1 cellular context compared by ENCODE assay signal in the genomic region with DNA sequence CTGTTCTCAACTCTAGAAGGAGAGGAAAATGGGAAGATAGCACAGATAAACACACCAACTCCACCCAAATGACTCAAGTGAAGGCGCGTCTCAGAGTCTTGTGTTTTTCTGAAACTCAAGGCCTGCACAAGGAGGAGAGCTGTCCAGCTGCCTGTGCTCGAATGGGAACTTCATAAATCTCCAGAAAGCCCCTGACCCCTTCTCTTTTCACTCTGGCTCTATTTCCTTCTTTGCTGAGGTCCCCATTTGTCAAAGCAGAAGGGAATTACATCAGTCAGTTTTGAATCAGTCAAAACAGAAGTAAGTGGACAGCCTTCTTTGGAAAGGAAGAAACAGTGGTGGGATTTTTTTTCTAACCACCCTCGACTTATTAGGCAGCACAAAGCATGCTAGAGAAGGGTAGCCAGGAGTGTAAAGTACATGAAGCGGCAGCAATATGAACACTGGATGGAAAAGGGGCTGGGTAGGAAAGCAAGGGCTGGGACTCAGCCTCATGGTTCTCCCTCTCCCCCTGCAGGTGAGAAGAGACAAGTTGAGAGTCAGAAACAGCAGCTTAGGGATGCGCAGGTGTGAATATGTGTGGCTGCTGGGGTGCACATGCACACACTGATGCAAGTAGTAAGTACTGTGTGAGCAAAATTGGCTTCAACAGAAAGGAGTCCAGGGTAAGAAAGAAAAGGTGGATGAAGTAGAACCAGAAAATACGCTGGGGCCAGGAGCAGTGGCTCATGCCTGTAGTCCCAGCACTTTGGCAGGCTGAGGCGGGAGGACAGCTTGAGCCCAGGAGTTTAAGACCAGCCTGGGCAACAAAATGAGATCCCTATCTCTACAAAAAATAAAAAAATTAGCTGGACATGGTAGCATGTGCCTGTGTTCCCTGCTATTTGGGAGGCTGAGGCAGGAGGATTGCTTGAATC.
A peak's percentile ranks its signal among the peaks of the same experiment; 100 is the strongest.
TF ChIP-seq lines count a peak whose summit lies in the region.

No MANE protein-coding gene starts in this region.

TF ChIP-seq in GM12878, 131 proteins besides CTCF, POLR2A, EP300 and RAD21 (continued from another document):
- TF ChIP-seq, protein P1, sequence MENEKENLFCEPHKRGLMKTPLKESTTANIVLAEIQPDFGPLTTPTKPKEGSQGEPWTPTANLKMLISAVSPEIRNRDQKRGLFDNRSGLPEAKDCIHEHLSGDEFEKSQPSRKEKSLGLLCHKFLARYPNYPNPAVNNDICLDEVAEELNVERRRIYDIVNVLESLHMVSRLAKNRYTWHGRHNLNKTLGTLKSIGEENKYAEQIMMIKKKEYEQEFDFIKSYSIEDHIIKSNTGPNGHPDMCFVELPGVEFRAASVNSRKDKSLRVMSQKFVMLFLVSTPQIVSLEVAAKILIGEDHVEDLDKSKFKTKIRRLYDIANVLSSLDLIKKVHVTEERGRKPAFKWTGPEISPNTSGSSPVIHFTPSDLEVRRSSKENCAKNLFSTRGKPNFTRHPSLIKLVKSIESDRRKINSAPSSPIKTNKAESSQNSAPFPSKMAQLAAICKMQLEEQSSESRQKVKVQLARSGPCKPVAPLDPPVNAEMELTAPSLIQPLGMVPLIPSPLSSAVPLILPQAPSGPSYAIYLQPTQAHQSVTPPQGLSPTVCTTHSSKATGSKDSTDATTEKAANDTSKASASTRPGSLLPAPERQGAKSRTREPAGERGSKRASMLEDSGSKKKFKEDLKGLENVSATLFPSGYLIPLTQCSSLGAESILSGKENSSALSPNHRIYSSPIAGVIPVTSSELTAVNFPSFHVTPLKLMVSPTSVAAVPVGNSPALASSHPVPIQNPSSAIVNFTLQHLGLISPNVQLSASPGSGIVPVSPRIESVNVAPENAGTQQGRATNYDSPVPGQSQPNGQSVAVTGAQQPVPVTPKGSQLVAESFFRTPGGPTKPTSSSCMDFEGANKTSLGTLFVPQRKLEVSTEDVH (IDR thresholded peaks at IDR 0.05; ENCODE audit: low read depth, partially characterized antibody), result no peak
- TF ChIP-seq HDGF (IDR thresholded peaks at IDR 0.05), result no peak
- TF ChIP-seq YBX1 (IDR thresholded peaks at IDR 0.05), result no peak
- TF ChIP-seq, protein P2, sequence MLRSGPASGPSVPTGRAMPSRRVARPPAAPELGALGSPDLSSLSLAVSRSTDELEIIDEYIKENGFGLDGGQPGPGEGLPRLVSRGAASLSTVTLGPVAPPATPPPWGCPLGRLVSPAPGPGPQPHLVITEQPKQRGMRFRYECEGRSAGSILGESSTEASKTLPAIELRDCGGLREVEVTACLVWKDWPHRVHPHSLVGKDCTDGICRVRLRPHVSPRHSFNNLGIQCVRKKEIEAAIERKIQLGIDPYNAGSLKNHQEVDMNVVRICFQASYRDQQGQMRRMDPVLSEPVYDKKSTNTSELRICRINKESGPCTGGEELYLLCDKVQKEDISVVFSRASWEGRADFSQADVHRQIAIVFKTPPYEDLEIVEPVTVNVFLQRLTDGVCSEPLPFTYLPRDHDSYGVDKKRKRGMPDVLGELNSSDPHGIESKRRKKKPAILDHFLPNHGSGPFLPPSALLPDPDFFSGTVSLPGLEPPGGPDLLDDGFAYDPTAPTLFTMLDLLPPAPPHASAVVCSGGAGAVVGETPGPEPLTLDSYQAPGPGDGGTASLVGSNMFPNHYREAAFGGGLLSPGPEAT (IDR thresholded peaks at IDR 0.05; ENCODE audit: low read depth), result peak; percentile 75; the same call in 1 of the 2 replicates
- TF ChIP-seq IKZF2 (IDR thresholded peaks at IDR 0.05), result peak; percentile 74 to 80
- peak; percentile 33; the same call in 1 of the 2 replicates for TF ChIP-seq CREB1 (IDR thresholded peaks at IDR 0.05; ENCODE audit: low read depth)
- TF ChIP-seq DPF2 (IDR thresholded peaks at IDR 0.05), result peak; percentile 38; the same call in 1 of the 2 replicates
- 0 out of 2 replicates have a peak, but pooled peaks have one; percentile 12 for TF ChIP-seq TCF12 (IDR thresholded peaks at IDR 0.05; ENCODE audit: low read depth, low read length)
- TF ChIP-seq SPI1 (IDR thresholded peaks at IDR 0.05; ENCODE audit: borderline replicate concordance, insufficient read depth, low read depth, low read length), result peak; percentile 25; the same call in 1 of the 2 replicates
- peak; percentile 79 for TF ChIP-seq RUNX3 (IDR thresholded peaks at IDR 0.05; ENCODE audit: low read length)
- TF ChIP-seq NRF1 (conservative IDR thresholded peaks at IDR 0.05; ENCODE audit: low read depth, low read length), result no peak
- TF ChIP-seq NR2C1 (IDR thresholded peaks at IDR 0.05), result no peak
- TF ChIP-seq KDM1A (IDR thresholded peaks at IDR 0.05; ENCODE audit: borderline replicate concordance), result no peak
- peak; percentile 75; the same call in 1 of the 2 replicates for TF ChIP-seq MTA3 (IDR thresholded peaks at IDR 0.05; ENCODE audit: borderline replicate concordance, low read length)
- TF ChIP-seq PAX5 (IDR thresholded peaks at IDR 0.05; ENCODE audit: borderline replicate concordance, low read depth, low read length), result no peak
- TF ChIP-seq ZNF384 (IDR thresholded peaks at IDR 0.05; ENCODE audit: borderline replicate concordance, low read depth, low read length), result peak; percentile 37; the same call in 1 of the 2 replicates
- TF ChIP-seq BCL11A (IDR thresholded peaks at IDR 0.05; ENCODE audit: low read depth, low read length), result peak; percentile 21; the same call in 1 of the 2 replicates
- 0 out of 2 replicates have a peak, but pooled peaks have one; percentile 32 for TF ChIP-seq MEF2A (IDR thresholded peaks at IDR 0.05; ENCODE audit: insufficient read depth, low read depth, low read length)
- TF ChIP-seq BHLHE40 (IDR thresholded peaks at IDR 0.05; ENCODE audit: borderline replicate concordance in 1 of 2, low read depth in 2 of 2, low read length in 1 of 2), result no peak
- no peak for TF ChIP-seq SREBF2 (IDR thresholded peaks at IDR 0.05; ENCODE audit: low read length)
- peak; percentile 92 for TF ChIP-seq JUNB (IDR thresholded peaks at IDR 0.05)
- peak; percentile 79 for TF ChIP-seq ATF7 (IDR thresholded peaks at IDR 0.05; ENCODE audit: low read depth)
- TF ChIP-seq SRF (IDR thresholded peaks at IDR 0.05; ENCODE audit: low read depth in 2 of 2, low read length in 2 of 2), result peak in 1 of 2 experiments; percentile 82; a peak in 2 of 4 replicates
- 0 out of 2 replicates have a peak, but pooled peaks have one; percentile 19 for TF ChIP-seq GABPA (IDR thresholded peaks at IDR 0.05; ENCODE audit: low read depth)
- no peak for TF ChIP-seq MYB (IDR thresholded peaks at IDR 0.05; ENCODE audit: borderline replicate concordance, low read depth, low read length)
- TF ChIP-seq BACH1 (IDR thresholded peaks at IDR 0.05; ENCODE audit: borderline replicate concordance), result no peak
- TF ChIP-seq, protein P3, sequence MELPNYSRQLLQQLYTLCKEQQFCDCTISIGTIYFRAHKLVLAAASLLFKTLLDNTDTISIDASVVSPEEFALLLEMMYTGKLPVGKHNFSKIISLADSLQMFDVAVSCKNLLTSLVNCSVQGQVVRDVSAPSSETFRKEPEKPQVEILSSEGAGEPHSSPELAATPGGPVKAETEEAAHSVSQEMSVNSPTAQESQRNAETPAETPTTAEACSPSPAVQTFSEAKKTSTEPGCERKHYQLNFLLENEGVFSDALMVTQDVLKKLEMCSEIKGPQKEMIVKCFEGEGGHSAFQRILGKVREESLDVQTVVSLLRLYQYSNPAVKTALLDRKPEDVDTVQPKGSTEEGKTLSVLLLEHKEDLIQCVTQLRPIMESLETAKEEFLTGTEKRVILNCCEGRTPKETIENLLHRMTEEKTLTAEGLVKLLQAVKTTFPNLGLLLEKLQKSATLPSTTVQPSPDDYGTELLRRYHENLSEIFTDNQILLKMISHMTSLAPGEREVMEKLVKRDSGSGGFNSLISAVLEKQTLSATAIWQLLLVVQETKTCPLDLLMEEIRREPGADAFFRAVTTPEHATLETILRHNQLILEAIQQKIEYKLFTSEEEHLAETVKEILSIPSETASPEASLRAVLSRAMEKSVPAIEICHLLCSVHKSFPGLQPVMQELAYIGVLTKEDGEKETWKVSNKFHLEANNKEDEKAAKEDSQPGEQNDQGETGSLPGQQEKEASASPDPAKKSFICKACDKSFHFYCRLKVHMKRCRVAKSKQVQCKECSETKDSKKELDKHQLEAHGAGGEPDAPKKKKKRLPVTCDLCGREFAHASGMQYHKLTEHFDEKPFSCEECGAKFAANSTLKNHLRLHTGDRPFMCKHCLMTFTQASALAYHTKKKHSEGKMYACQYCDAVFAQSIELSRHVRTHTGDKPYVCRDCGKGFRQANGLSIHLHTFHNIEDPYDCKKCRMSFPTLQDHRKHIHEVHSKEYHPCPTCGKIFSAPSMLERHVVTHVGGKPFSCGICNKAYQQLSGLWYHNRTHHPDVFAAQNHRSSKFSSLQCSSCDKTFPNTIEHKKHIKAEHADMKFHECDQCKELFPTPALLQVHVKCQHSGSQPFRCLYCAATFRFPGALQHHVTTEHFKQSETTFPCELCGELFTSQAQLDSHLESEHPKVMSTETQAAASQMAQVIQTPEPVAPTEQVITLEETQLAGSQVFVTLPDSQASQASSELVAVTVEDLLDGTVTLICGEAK (IDR thresholded peaks at IDR 0.05; ENCODE audit: borderline replicate concordance), result no peak
- peak; percentile 74 for TF ChIP-seq EED (IDR thresholded peaks at IDR 0.05; ENCODE audit: low read depth)
- TF ChIP-seq, protein P4, sequence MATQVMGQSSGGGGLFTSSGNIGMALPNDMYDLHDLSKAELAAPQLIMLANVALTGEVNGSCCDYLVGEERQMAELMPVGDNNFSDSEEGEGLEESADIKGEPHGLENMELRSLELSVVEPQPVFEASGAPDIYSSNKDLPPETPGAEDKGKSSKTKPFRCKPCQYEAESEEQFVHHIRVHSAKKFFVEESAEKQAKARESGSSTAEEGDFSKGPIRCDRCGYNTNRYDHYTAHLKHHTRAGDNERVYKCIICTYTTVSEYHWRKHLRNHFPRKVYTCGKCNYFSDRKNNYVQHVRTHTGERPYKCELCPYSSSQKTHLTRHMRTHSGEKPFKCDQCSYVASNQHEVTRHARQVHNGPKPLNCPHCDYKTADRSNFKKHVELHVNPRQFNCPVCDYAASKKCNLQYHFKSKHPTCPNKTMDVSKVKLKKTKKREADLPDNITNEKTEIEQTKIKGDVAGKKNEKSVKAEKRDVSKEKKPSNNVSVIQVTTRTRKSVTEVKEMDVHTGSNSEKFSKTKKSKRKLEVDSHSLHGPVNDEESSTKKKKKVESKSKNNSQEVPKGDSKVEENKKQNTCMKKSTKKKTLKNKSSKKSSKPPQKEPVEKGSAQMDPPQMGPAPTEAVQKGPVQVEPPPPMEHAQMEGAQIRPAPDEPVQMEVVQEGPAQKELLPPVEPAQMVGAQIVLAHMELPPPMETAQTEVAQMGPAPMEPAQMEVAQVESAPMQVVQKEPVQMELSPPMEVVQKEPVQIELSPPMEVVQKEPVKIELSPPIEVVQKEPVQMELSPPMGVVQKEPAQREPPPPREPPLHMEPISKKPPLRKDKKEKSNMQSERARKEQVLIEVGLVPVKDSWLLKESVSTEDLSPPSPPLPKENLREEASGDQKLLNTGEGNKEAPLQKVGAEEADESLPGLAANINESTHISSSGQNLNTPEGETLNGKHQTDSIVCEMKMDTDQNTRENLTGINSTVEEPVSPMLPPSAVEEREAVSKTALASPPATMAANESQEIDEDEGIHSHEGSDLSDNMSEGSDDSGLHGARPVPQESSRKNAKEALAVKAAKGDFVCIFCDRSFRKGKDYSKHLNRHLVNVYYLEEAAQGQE (IDR thresholded peaks at IDR 0.05; ENCODE audit: low read depth, low read length), result peak; percentile 64
- TF ChIP-seq, protein P5, sequence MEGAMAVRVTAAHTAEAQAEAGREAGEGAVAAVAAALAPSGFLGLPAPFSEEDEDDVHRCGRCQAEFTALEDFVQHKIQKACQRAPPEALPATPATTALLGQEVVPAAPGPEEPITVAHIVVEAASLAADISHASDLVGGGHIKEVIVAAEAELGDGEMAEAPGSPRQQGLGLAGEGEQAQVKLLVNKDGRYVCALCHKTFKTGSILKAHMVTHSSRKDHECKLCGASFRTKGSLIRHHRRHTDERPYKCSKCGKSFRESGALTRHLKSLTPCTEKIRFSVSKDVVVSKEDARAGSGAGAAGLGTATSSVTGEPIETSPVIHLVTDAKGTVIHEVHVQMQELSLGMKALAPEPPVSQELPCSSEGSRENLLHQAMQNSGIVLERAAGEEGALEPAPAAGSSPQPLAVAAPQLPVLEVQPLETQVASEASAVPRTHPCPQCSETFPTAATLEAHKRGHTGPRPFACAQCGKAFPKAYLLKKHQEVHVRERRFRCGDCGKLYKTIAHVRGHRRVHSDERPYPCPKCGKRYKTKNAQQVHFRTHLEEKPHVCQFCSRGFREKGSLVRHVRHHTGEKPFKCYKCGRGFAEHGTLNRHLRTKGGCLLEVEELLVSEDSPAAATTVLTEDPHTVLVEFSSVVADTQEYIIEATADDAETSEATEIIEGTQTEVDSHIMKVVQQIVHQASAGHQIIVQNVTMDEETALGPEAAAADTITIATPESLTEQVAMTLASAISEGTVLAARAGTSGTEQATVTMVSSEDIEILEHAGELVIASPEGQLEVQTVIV (IDR thresholded peaks at IDR 0.05; ENCODE audit: borderline replicate concordance, partially characterized antibody), result no peak
- peak in 1 of 2 experiments; percentile 88; a peak in 1 of 4 replicates for TF ChIP-seq ETV6 (conservative IDR thresholded peaks at IDR 0.05 in 1 of 2, IDR thresholded peaks at IDR 0.05 in 1 of 2; ENCODE audit: borderline replicate concordance in 1 of 2, low read depth in 1 of 2)
- TF ChIP-seq FOXM1 (IDR thresholded peaks at IDR 0.05; ENCODE audit: low read depth, low read length), result peak; percentile 78; the same call in 1 of the 2 replicates
- TF ChIP-seq CREM (IDR thresholded peaks at IDR 0.05; ENCODE audit: low read depth), result peak; percentile 68; the same call in 1 of the 2 replicates
- peak; percentile 67; the same call in 1 of the 2 replicates for TF ChIP-seq IRF4 (IDR thresholded peaks at IDR 0.05; ENCODE audit: low read depth, low read length)
- no peak for TF ChIP-seq TCF3 (IDR thresholded peaks at IDR 0.05; ENCODE audit: borderline replicate concordance, insufficient read depth, low read depth, low read length)
- TF ChIP-seq RAD51 (IDR thresholded peaks at IDR 0.05), result no peak
- peak; percentile 80 for TF ChIP-seq NFIC (IDR thresholded peaks at IDR 0.05; ENCODE audit: low read depth, low read length)
- TF ChIP-seq ZNF207 (IDR thresholded peaks at IDR 0.05; ENCODE audit: borderline replicate concordance), result no peak
